18 cellular contexts compared by ENCODE assay signal in genomic region chr13:35860661-35861060, GRCh38.
A peak's percentile ranks its signal among the peaks of the same experiment; 100 is the strongest.
DNase-seq lines count a peak whose midpoint lies in the region; ATAC-seq and TF ChIP-seq lines count a peak whose summit lies in the region.
"Had no signal": no experiment of that assay in that cellular context is flagged by ENCODE, and none has a peak within 500 bp of the region (broad histone marks: within the 10 kb centered on the region; RNA-seq: fewer than 3 reads in every experiment).

No MANE protein-coding gene starts in this region.

- WGBS in esophagus muscularis mucosa = 81% methylated on average over 3 of the region's 3 CpGs
- 82 to 83% methylated on average over 3 of the region's 3 CpGs for WGBS in GM23248 (ENCODE audit: low coverage in 1 of 2, low lambda C conversion rate in 2 of 2, missing lambda C conversion rate in 2 of 2), 2 experiments
- 62 to 80% methylated on average over 3 of the region's 3 CpGs for WGBS in esophagus squamous epithelium, 2 donors

- H3K27ac ChIP-seq in esophagus muscularis mucosa (replicated peaks in 1 of 4) = peak overlapping the region; percentile 85 to 88 (median 86)
- peak overlapping the region; percentile 82 to 87 for H3K27ac ChIP-seq in thoracic aorta
- H3K27ac ChIP-seq in GM23248 = no peak overlapping the region
- peak overlapping the region in 2 of 4 donors; percentile 8 to 26 for H3K27ac ChIP-seq in esophagus squamous epithelium
- H3K27ac ChIP-seq in osteoblast (ENCODE audit: low read depth, low read length) = no peak overlapping the region
- H3K27ac ChIP-seq: 22Rv1, A549, BLaER1, HL-60 had no signal

- TF ChIP-seq CTCF in AG10803 (conservative IDR thresholded peaks at IDR 0.05; ENCODE audit: low read length) (no peak), esophagus muscularis mucosa (IDR thresholded peaks at IDR 0.05) (no peak), thoracic aorta (IDR thresholded peaks at IDR 0.05) (no peak), esophagus squamous epithelium (IDR thresholded peaks at IDR 0.05) (no peak), osteoblast (IDR thresholded peaks at IDR 0.05; ENCODE audit: extremely low read depth, low read depth, low read length) (no peak)

- H4K20me1 ChIP-seq in GM23248 (ENCODE audit: insufficient read depth) (no peaks in the 10 kb centered on the region), osteoblast (ENCODE audit: insufficient read depth, low read length) (no peaks in the 10 kb centered on the region)
- H4K20me1 ChIP-seq: BLaER1 had no signal

- H2AFZ ChIP-seq in GM23248 = no peak overlapping the region
- H2AFZ ChIP-seq in osteoblast (ENCODE audit: low read length) = no peak overlapping the region

- H3F3A ChIP-seq in GM23248 (ENCODE audit: insufficient read depth) = no peaks in the 10 kb centered on the region

- TF ChIP-seq EP300 in esophagus muscularis mucosa (IDR thresholded peaks at IDR 0.05) = no peak

- no peaks in the 10 kb centered on the region for H3K27me3 ChIP-seq in esophagus muscularis mucosa
- H3K27me3 ChIP-seq in thoracic aorta (replicated peaks; ENCODE audit: insufficient read depth) = no peaks in the 10 kb centered on the region
- H3K27me3 ChIP-seq in GM23248 (replicated peaks; ENCODE audit: insufficient read depth) = no peaks in the 10 kb centered on the region
- H3K27me3 ChIP-seq in esophagus squamous epithelium = no peaks in the 10 kb centered on the region
- H3K27me3 ChIP-seq in osteoblast (ENCODE audit: insufficient read depth, low read length) = no peaks in the 10 kb centered on the region
- H3K27me3 ChIP-seq: BLaER1 had no signal

- H3K9me3 ChIP-seq in esophagus muscularis mucosa (no peaks in the 10 kb centered on the region), thoracic aorta (no peaks in the 10 kb centered on the region), GM23248 (ENCODE audit: low read depth) (no peaks in the 10 kb centered on the region), esophagus squamous epithelium (no peaks in the 10 kb centered on the region), osteoblast (ENCODE audit: low read depth, low read length) (no peaks in the 10 kb centered on the region)
- H3K9me3 ChIP-seq: A549, BLaER1, HAP-1 had no signal

- H3K4me1 ChIP-seq in esophagus muscularis mucosa (peaks cover 30 to 60% (median 50%) of the 10 kb centered on the region in 4 donors), thoracic aorta (ENCODE audit: control insufficient read depth in 1 of 2, low read depth in 2 of 2) (peaks cover 17 to 35% of the 10 kb centered on the region in 2 donors), GM23248 (ENCODE audit: insufficient read depth) (peaks cover 14% of the 10 kb centered on the region), esophagus squamous epithelium (peaks cover 0 to 19% (median 15%) of the 10 kb centered on the region in 3 donors), osteoblast (ENCODE audit: insufficient read depth, low read length) (peaks cover 14% of the 10 kb centered on the region)
- H3K4me1 ChIP-seq: BLaER1 had no signal

- TF ChIP-seq POLR2A in esophagus muscularis mucosa (IDR thresholded peaks at IDR 0.05; ENCODE audit: low read depth) (no peak), esophagus squamous epithelium (IDR thresholded peaks at IDR 0.05) (no peak)

- H3K36me3 ChIP-seq in esophagus muscularis mucosa (no peaks in the 10 kb centered on the region), thoracic aorta (no peaks in the 10 kb centered on the region), GM23248 (ENCODE audit: low read depth) (no peaks in the 10 kb centered on the region), esophagus squamous epithelium (no peaks in the 10 kb centered on the region), osteoblast (ENCODE audit: insufficient read depth, low read length) (no peaks in the 10 kb centered on the region)
- H3K36me3 ChIP-seq: BLaER1, HAP-1 had no signal

- in situ Hi-C loops in GM23248 (cut with MboI) = no loop called here

- no peak overlapping the region for H3K4me3 ChIP-seq in AG10803 (ENCODE audit: low read length)
- H3K4me3 ChIP-seq in esophagus muscularis mucosa = no peak overlapping the region
- H3K4me3 ChIP-seq in thoracic aorta = no peak overlapping the region
- H3K4me3 ChIP-seq in GM23248 = no peak overlapping the region
- no peak overlapping the region for H3K4me3 ChIP-seq in esophagus squamous epithelium
- no peak overlapping the region for H3K4me3 ChIP-seq in osteoblast (ENCODE audit: insufficient read depth, low read length)
- H3K4me3 ChIP-seq: A549, BLaER1, HAP-1 had no signal

- H3K9me2 ChIP-seq in GM23248 (ENCODE audit: insufficient read depth) = no peaks in the 10 kb centered on the region

- H3K79me2 ChIP-seq in GM23248 (ENCODE audit: insufficient read depth) (no peaks in the 10 kb centered on the region), osteoblast (ENCODE audit: insufficient read depth, low read length) (no peaks in the 10 kb centered on the region)

- no peak overlapping the region for H3K4me2 ChIP-seq in GM23248 (ENCODE audit: unreplicated experiment)
- H3K4me2 ChIP-seq in osteoblast (ENCODE audit: insufficient read depth, low read length) = no peak overlapping the region
- H3K4me2 ChIP-seq: A549, BLaER1 had no signal

- no peak overlapping the region for H3K9ac ChIP-seq in GM23248
- H3K9ac ChIP-seq: BLaER1 had no signal

- DNase-seq in AG10803 (ENCODE audit: low read depth) (peak; percentile 49), esophagus muscularis mucosa (ENCODE audit: extremely low spot score) (peak; percentile 91), renal cortical epithelial cell (ENCODE audit: low read depth) (peak; percentile 41), thoracic aorta (ENCODE audit: low spot score) (no peak), GM23248 (no peak), esophagus squamous epithelium (lab: John Stamatoyannopoulos, UW) (no peak), LoVo (ENCODE audit: low spot score) (no peak), osteoblast (ENCODE audit: insufficient read length, low spot score, missing footprints) (no peak)
- DNase-seq: CD4-positive, alpha-beta memory T cell; DMS153; DMS79; GDM1; IMR-90 had no signal

- ATAC-seq in thoracic aorta (ENCODE audit: insufficient number of reproducible peaks, low FRiP score, low read depth) = no peak
- ATAC-seq: A549 had no signal

- intact Hi-C loops in esophagus muscularis mucosa (cut with DNase I) = no loop called here
- intact Hi-C loops in esophagus squamous epithelium (cut with DNase I) = no loop called here

Comparison
In these comparisons a context has a peak if more than half of its experiments do, and no peak if none do; other contexts are left out.
1. DNase-seq: peak in AG10803 (single experiment), esophagus muscularis mucosa (single experiment) and renal cortical epithelial cell (single experiment); none in thoracic aorta (single experiment), GM23248 (single experiment), esophagus squamous epithelium (single experiment), LoVo (single experiment) and osteoblast (single experiment).
2. H3K27ac ChIP-seq: peak in esophagus muscularis mucosa (4 of 4) and thoracic aorta (2 of 2); none in GM23248 (single experiment) and osteoblast (single experiment).